Comparison of ENCODE assay signal across 9 cellular contexts in genomic region chr5:115450741-115451140, GRCh38.
DNase-seq lines count a peak whose midpoint lies in the region; ATAC-seq and TF ChIP-seq lines count a peak whose summit lies in the region.
"Had no signal": no experiment of that assay in that cellular context is flagged by ENCODE, and none has a peak within 500 bp of the region (broad histone marks: within the 10 kb centered on the region; RNA-seq: fewer than 3 reads in every experiment).

No MANE protein-coding gene starts in this region.

- ATAC-seq in GM19035 (IDR thresholded peaks at IDR 0.05; ENCODE audit: unreplicated experiment): peak; percentile 67
- ATAC-seq in HG03439 (IDR thresholded peaks at IDR 0.05; ENCODE audit: unreplicated experiment): peak; percentile 59
- ATAC-seq in stimulated activated naive B cell treated with anti-CD40 and anti-IgM and Interleukin-4, amounts not matched to agents 10 μg/mL and 1 μg/mL and 100 μg/mL, for 72 hours (replicated peaks): peak in 1 of 2 donors; percentile 66
- ATAC-seq: Panc1 had no signal

- H3K4me1 Mint-ChIP-seq in stimulated activated naive B cell treated with anti-CD40 and anti-IgM and Interleukin-4, amounts not matched to agents 10 μg/mL and 1 μg/mL and 100 μg/mL, for 72 hours: peaks cover 5 to 10% of the 10 kb centered on the region in 2 donors
- peaks cover 11% of the 10 kb centered on the region for H3K4me1 Mint-ChIP-seq in nephron progenitor cell

- H3K4me3 Mint-ChIP-seq in stimulated activated naive B cell treated with anti-CD40 and anti-IgM and Interleukin-4, amounts not matched to agents 10 μg/mL and 1 μg/mL and 100 μg/mL, for 72 hours: no peak overlapping the region
- no peak overlapping the region for H3K4me3 Mint-ChIP-seq in nephron progenitor cell

- H3K9ac ChIP-seq in fibroblast of lung (ENCODE audit: insufficient read depth, low read length): no peak overlapping the region

- DNase-seq in fibroblast of lung (ENCODE audit: low read depth in 2 of 2): peak; percentile 85 to 87
- DNase-seq in stimulated activated naive B cell treated with anti-CD40 and anti-IgM and Interleukin-4, amounts not matched to agents 10 μg/mL and 1 μg/mL and 100 μg/mL, for 72 hours: no peak
- DNase-seq in NCI-H1092 treated with DMSO at 0.1 percent for 48 hours (lab: John Stamatoyannopoulos, UW): no peak
- no peak for DNase-seq in nephron progenitor cell
- DNase-seq in NCI-H526 treated with DMSO at 0.1 percent for 48 hours (lab: John Stamatoyannopoulos, UW): no peak
- DNase-seq: spleen had no signal

- H3K4me1 ChIP-seq in fibroblast of lung (ENCODE audit: control insufficient read depth, extremely low read depth, insufficient read depth, low read length): peaks cover 15% of the 10 kb centered on the region

- peaks cover 0 to 5% of the 10 kb centered on the region in 2 donors for H3K27me3 Mint-ChIP-seq in stimulated activated naive B cell treated with anti-CD40 and anti-IgM and Interleukin-4, amounts not matched to agents 10 μg/mL and 1 μg/mL and 100 μg/mL, for 72 hours
- H3K27me3 Mint-ChIP-seq in nephron progenitor cell (ENCODE audit: low read depth, poor library complexity): peaks cover 3% of the 10 kb centered on the region

- H3K27me3 ChIP-seq in fibroblast of lung (ENCODE audit: control insufficient read depth, insufficient read depth, low read length): no peaks in the 10 kb centered on the region

- no peaks in the 10 kb centered on the region for H3K36me3 Mint-ChIP-seq in stimulated activated naive B cell treated with anti-CD40 and anti-IgM and Interleukin-4, amounts not matched to agents 10 μg/mL and 1 μg/mL and 100 μg/mL, for 72 hours
- no peaks in the 10 kb centered on the region for H3K36me3 Mint-ChIP-seq in nephron progenitor cell (ENCODE audit: low read depth)

- TF ChIP-seq CTCF in fibroblast of lung (conservative IDR thresholded peaks at IDR 0.05 in 1 of 2, IDR thresholded peaks at IDR 0.05 in 1 of 2; ENCODE audit: low read depth in 1 of 2, low read length in 2 of 2) (no peak), nephron progenitor cell (IDR thresholded peaks at IDR 0.05) (no peak)

- no peak overlapping the region for H2AFZ ChIP-seq in fibroblast of lung (ENCODE audit: low read length)

- H3K9me3 ChIP-seq in fibroblast of lung (ENCODE audit: control insufficient read depth, insufficient read depth, low read depth, low read length): no peaks in the 10 kb centered on the region

- no peak overlapping the region for H3K4me2 ChIP-seq in fibroblast of lung (ENCODE audit: extremely low read depth, insufficient read depth, low read length)

- H3K9me3 Mint-ChIP-seq in stimulated activated naive B cell treated with anti-CD40 and anti-IgM and Interleukin-4, amounts not matched to agents 10 μg/mL and 1 μg/mL and 100 μg/mL, for 72 hours: peaks cover 0 to 1% of the 10 kb centered on the region in 2 donors
- H3K9me3 Mint-ChIP-seq in nephron progenitor cell: peaks cover 14% of the 10 kb centered on the region

- no peak overlapping the region for H3K4me3 ChIP-seq in fibroblast of lung (replicated peaks in 1 of 4; ENCODE audit: control extremely low read depth in 1 of 4, insufficient read depth in 1 of 4, low read depth in 3 of 4, low read length in 4 of 4)
- H3K4me3 ChIP-seq: spleen had no signal

- peak overlapping the region; percentile 24 for H3K27ac ChIP-seq in fibroblast of lung (ENCODE audit: insufficient read depth, low read length)

- H3K27ac Mint-ChIP-seq in stimulated activated naive B cell treated with anti-CD40 and anti-IgM and Interleukin-4, amounts not matched to agents 10 μg/mL and 1 μg/mL and 100 μg/mL, for 72 hours: peak overlapping the region; percentile 73
- no peak overlapping the region for H3K27ac Mint-ChIP-seq in nephron progenitor cell

- H3K79me2 ChIP-seq in fibroblast of lung (ENCODE audit: control insufficient read depth, insufficient read depth, low read length): no peaks in the 10 kb centered on the region

- no peaks in the 10 kb centered on the region for H4K20me1 ChIP-seq in fibroblast of lung (ENCODE audit: control insufficient read depth, extremely low read depth, insufficient read depth, low read length)

- no peaks in the 10 kb centered on the region for H3K36me3 ChIP-seq in fibroblast of lung (ENCODE audit: control insufficient read depth, insufficient read depth, low read length)
- H3K36me3 ChIP-seq: spleen had no signal

Comparison
In these comparisons a context has a peak if more than half of its experiments do, and no peak if none do; other contexts are left out.
1. DNase-seq: peak in fibroblast of lung (2 of 2); none in stimulated activated naive B cell treated with anti-CD40 and anti-IgM and Interleukin-4, amounts not matched to agents 10 μg/mL and 1 μg/mL and 100 μg/mL, for 72 hours (single experiment), NCI-H1092 treated with DMSO at 0.1 percent for 48 hours (single experiment), nephron progenitor cell (single experiment) and NCI-H526 treated with DMSO at 0.1 percent for 48 hours (single experiment).